ENCODE assay signal across 15 cellular contexts in genomic region chr3:187719628-187720336, GRCh38. TPM values are rescaled to one million over a fixed set of nuclear protein-coding genes. Genes with fewer than 3 reads are reported as not detected.
DNase-seq lines count a peak whose midpoint lies in the region; FAIRE-seq and TF ChIP-seq lines count a peak whose summit lies in the region.
"Had no signal": no experiment of that assay in that cellular context is flagged by ENCODE, and none has a peak within 500 bp of the region (broad histone marks: within the 10 kb centered on the region; RNA-seq: fewer than 3 reads in every experiment).

No MANE protein-coding gene starts in this region.

- H3K79me1 ChIP-seq in H1 (ENCODE audit: low read depth, low read length) = no peaks in the 10 kb centered on the region

- H3K27ac ChIP-seq in breast epithelium (peak overlapping the region; percentile 15 to 26), mammary epithelial cell (ENCODE audit: insufficient read depth, low read depth, low read length) (no peak overlapping the region), H1 (ENCODE audit: low read depth, low read length) (no peak overlapping the region), substantia nigra (ENCODE audit: low read depth, low read length, poor library complexity, severe bottlenecking) (no peak overlapping the region)
- H3K27ac ChIP-seq: prostate gland had no signal

- H3K79me2 ChIP-seq in mammary epithelial cell (ENCODE audit: insufficient read depth, low read length) (no peaks in the 10 kb centered on the region), H1 (ENCODE audit: control insufficient read depth in 1 of 2, insufficient read depth in 2 of 2, low read length in 2 of 2) (no peaks in the 10 kb centered on the region)

- H3K9ac ChIP-seq in mammary epithelial cell (ENCODE audit: insufficient read depth, low read length) (no peak overlapping the region), H1 (replicated peaks in 1 of 4; ENCODE audit: extremely low read depth in 1 of 4, low read depth in 3 of 4, low read length in 3 of 4) (no peak overlapping the region)

- H4K20me1 ChIP-seq in mammary epithelial cell (ENCODE audit: insufficient read depth, low read length) = no peaks in the 10 kb centered on the region
- H4K20me1 ChIP-seq in H1 (replicated peaks in 1 of 2; ENCODE audit: control insufficient read depth in 1 of 2, insufficient read depth in 2 of 2, low read length in 2 of 2) = no peaks in the 10 kb centered on the region

- H2BK120ac ChIP-seq in H1 (replicated peaks; ENCODE audit: low read depth, low read length) = no peak overlapping the region

- POLR2A ChIA-PET in H1 (lab: Charles Lee; ENCODE audit: partially characterized antibody) = no interaction called here

- no peaks in the 10 kb centered on the region for H3K9me3 ChIP-seq in breast epithelium
- no peaks in the 10 kb centered on the region for H3K9me3 ChIP-seq in mammary epithelial cell (replicated peaks; ENCODE audit: insufficient read depth, low read length)
- no peaks in the 10 kb centered on the region for H3K9me3 ChIP-seq in H1 (ENCODE audit: insufficient read depth in 2 of 2, low read depth in 1 of 2, low read length in 1 of 2)
- H3K9me3 ChIP-seq: prostate gland, upper lobe of left lung had no signal

- H3K14ac ChIP-seq in H1 (ENCODE audit: insufficient read length) = no peak overlapping the region

- no peak overlapping the region for H3K56ac ChIP-seq in H1 (replicated peaks; ENCODE audit: insufficient read length, low read depth, low read length)

- H3K4me3 ChIP-seq in breast epithelium (no peak overlapping the region), mammary epithelial cell (replicated peaks in 1 of 3; ENCODE audit: insufficient read depth in 1 of 3, low read depth in 2 of 3, low read length in 3 of 3) (no peak overlapping the region), H1 (ENCODE audit: extremely low read depth in 1 of 4, insufficient read depth in 2 of 4, low read depth in 3 of 4, low read length in 4 of 4) (no peak overlapping the region)
- H3K4me3 ChIP-seq: prostate gland, upper lobe of left lung had no signal

- no peak for TF ChIP-seq EP300 in H1 (IDR thresholded peaks at IDR 0.05; ENCODE audit: borderline replicate concordance in 1 of 2, low read depth in 2 of 2, low read length in 2 of 2)

- no peaks in the 10 kb centered on the region for H3K23me2 ChIP-seq in H1 (ENCODE audit: low read depth, low read length)

- no peak for DNase-seq in breast epithelium (ENCODE audit: low spot score in 2 of 2)
- no peak for DNase-seq in mammary epithelial cell
- no peak for DNase-seq in H1 (ENCODE audit: low read depth in 1 of 2, low spot score in 2 of 2)
- peak; percentile 73 for DNase-seq in midbrain (lab: John Stamatoyannopoulos, UW)
- peak in 34 of 49 donors; percentile 14 to 81 (median 53) for DNase-seq in substantia nigra (lab: John Stamatoyannopoulos, UW)
- no peak for DNase-seq in H4 (ENCODE audit: low spot score)
- no peak for DNase-seq in NCI-H1048 (lab: John Stamatoyannopoulos, UW)
- DNase-seq in kidney glomerular epithelial cell (lab: John Stamatoyannopoulos, UW) = no peak
- DNase-seq: activated CD8-positive, alpha-beta T cell treated with anti-CD3 and anti-CD28 coated beads for 36 hours; cortex of kidney; NCI-H1436; T-helper 9 cell; upper lobe of left lung had no signal

- H3K27me3 ChIP-seq in breast epithelium = no peaks in the 10 kb centered on the region
- no peaks in the 10 kb centered on the region for H3K27me3 ChIP-seq in mammary epithelial cell (ENCODE audit: insufficient read depth, low read length)
- H3K27me3 ChIP-seq in H1 (replicated peaks in 1 of 4; ENCODE audit: control insufficient read depth in 3 of 4, extremely low read depth in 1 of 4, insufficient read depth in 3 of 4, low read length in 3 of 4) = no peaks in the 10 kb centered on the region
- H3K27me3 ChIP-seq: upper lobe of left lung had no signal

- 29% methylated on average over 6 of the region's 6 CpGs for WGBS in mammary epithelial cell (ENCODE audit: low coverage, missing lambda C conversion rate)
- 60% methylated on average over 6 of the region's 6 CpGs; no CpG with 5 or more reads in 1 of the 2 experiments for WGBS in H1 (ENCODE audit: extremely low coverage in 1 of 2, insufficient coverage in 1 of 2, insufficient read length in 1 of 2, insufficient replicate concordance in 2 of 2, low coverage in 1 of 2, low lambda C conversion rate in 2 of 2, missing lambda C conversion rate in 1 of 2), 2 experiments

- peak overlapping the region; percentile 54 for H3K18ac ChIP-seq in H1 (ENCODE audit: extremely low read depth, low read length)

- peak overlapping the region; percentile 10 for H4K5ac ChIP-seq in H1 (ENCODE audit: insufficient read length, low read depth, low read length)

- no peak overlapping the region for H2AFZ ChIP-seq in mammary epithelial cell (ENCODE audit: low read depth, low read length)
- no peak overlapping the region for H2AFZ ChIP-seq in H1 (ENCODE audit: low read length)

- H3K36me3 ChIP-seq in breast epithelium (peaks cover 15% of the 10 kb centered on the region), mammary epithelial cell (ENCODE audit: insufficient read depth, low read length) (peaks cover 10% of the 10 kb centered on the region), H1 (ENCODE audit: control insufficient read depth in 2 of 4, insufficient read depth in 4 of 4, low read length in 3 of 4) (peaks cover 0 to 25% (median 3%) of the 10 kb centered on the region in 4 experiments; a peak in 5 of 8 replicates)

- CTCF ChIA-PET in mammary epithelial cell (lab: Charles Lee; ENCODE audit: low non-redundant PET) = no interaction called here
- CTCF ChIA-PET in H1 (lab: Charles Lee; ENCODE audit: partially characterized antibody) = interaction anchor here (0.6 to 23.0 kb wide), 17 partner anchors 9 to 1236 kb away, joined by 3 to 280 read pairs (median 4); partner anchors contain the start of genes BCL6 and RTP2

- H3K23ac ChIP-seq in H1 (ENCODE audit: insufficient read length) = no peak overlapping the region

- no peak for TF ChIP-seq RAD21 in H1 (IDR thresholded peaks at IDR 0.05 in 1 of 2, conservative IDR thresholded peaks at IDR 0.05 in 1 of 2; ENCODE audit: low read depth in 2 of 2, low read length in 2 of 2)

- no peak overlapping the region for H3K4ac ChIP-seq in H1 (replicated peaks; ENCODE audit: insufficient read length, low read depth, low read length)

- no peak for TF ChIP-seq POLR2A in breast epithelium (IDR thresholded peaks at IDR 0.05)
- TF ChIP-seq POLR2A in H1 (IDR thresholded peaks at IDR 0.05; ENCODE audit: control extremely low read depth in 1 of 2, low read depth in 2 of 2, low read length in 2 of 2) = no peak

- H2BK20ac ChIP-seq in H1 (ENCODE audit: low read length) = 0 out of 2 replicates have a peak overlapping the region, but pooled peaks have one; percentile 80

- FAIRE-seq in H1 (lab: Jason Lieb, UNC) = no peak

- H4K8ac ChIP-seq in H1 (ENCODE audit: extremely low read depth, insufficient read depth, low read length) = no peak overlapping the region

- in situ Hi-C loops in mammary epithelial cell (cut with MboI; ENCODE audit: low sequenced_read_pairs in 2 of 2) = no loop called here

- BruUV-seq in mammary epithelial cell (replicated peaks; lab: Mats Ljungman, UMichigan) = no TSS peak

- peak overlapping the region; percentile 86; the same call in 1 of the 2 replicates for H2BK5ac ChIP-seq in H1 (ENCODE audit: low read depth, low read length)

- H3K4me1 ChIP-seq in breast epithelium (no peaks in the 10 kb centered on the region), mammary epithelial cell (ENCODE audit: insufficient read depth, low read length) (no peaks in the 10 kb centered on the region), H1 (replicated peaks in 1 of 4; ENCODE audit: control insufficient read depth in 3 of 4, insufficient read depth in 4 of 4, low read length in 3 of 4) (peaks cover 0 to 13% (median 4%) of the 10 kb centered on the region in 4 experiments; a peak in 6 of 7 replicates)
- H3K4me1 ChIP-seq: prostate gland, upper lobe of left lung had no signal

- intact Hi-C loops in breast epithelium (cut with DNase I; ENCODE audit: low total_unique reads) (no loop called here), mammary epithelial cell (cut with micrococcal nuclease) (loop anchor here (10.0 kb wide), 1 partner anchor 1105 kb away; the partner anchor contains the start of gene AHSG)

- peak overlapping the region; percentile 22 for H4K91ac ChIP-seq in H1 (replicated peaks; ENCODE audit: insufficient read length, low read length)

- peak overlapping the region; percentile 65 for H2BK15ac ChIP-seq in H1 (ENCODE audit: low read length)

- dilution Hi-C loops in mammary epithelial cell (cut with HindIII; ENCODE audit: low sequenced_read_pairs) = no loop called here

- H3K4me2 ChIP-seq in mammary epithelial cell (ENCODE audit: insufficient read depth, low read depth, low read length) = no peak overlapping the region
- H3K4me2 ChIP-seq in H1 (ENCODE audit: insufficient read depth in 1 of 2, low read depth in 2 of 2, low read length in 2 of 2) = no peak overlapping the region; a peak in 1 of 4 replicates

- no peak overlapping the region for H2BK12ac ChIP-seq in H1 (ENCODE audit: low read depth, low read length)

- H2AK5ac ChIP-seq in H1 (ENCODE audit: low read depth, low read length) = no peak overlapping the region

- no peak for TF ChIP-seq CTCF in breast epithelium (IDR thresholded peaks at IDR 0.05)
- no peak for TF ChIP-seq CTCF in mammary epithelial cell (conservative IDR thresholded peaks at IDR 0.05 in 1 of 2, IDR thresholded peaks at IDR 0.05 in 1 of 2; ENCODE audit: extremely low read depth in 1 of 2, insufficient read depth in 1 of 2, low read depth in 1 of 2, low read length in 2 of 2)
- no peak for TF ChIP-seq CTCF in H1 (IDR thresholded peaks at IDR 0.05; ENCODE audit: control extremely low read depth in 1 of 3, insufficient read depth in 1 of 3, low read depth in 1 of 3, low read length in 3 of 3)

RNA-seq across cellular contexts. Expression of gene RTP2, which starts 17.4 kb away (rescaled TPM):
- total RNA-seq in breast epithelium (not detected), mammary epithelial cell (not detected)
- polyA plus RNA-seq in mammary epithelial cell (not detected), H1 (2011; rRNA removed) (not detected in 2 replicates)
- polyA minus RNA-seq in mammary epithelial cell = not detected
- total RNA-seq in H1 (2021; fragmentation: NEBNext Ultra II Directional; extraction: Animal tissue kit (Norgen Biotek cat#: 25700)) = not detected in 2 replicates
- not detected for polyA plus RNA-seq in H1 (2011; cell fraction: cytosol; rRNA removed)
- not detected for polyA plus RNA-seq in H1 (2011; cell fraction: nucleus; rRNA removed)
- polyA plus RNA-seq in H1 (2012, experiment 1 of 2) = not detected in 4 replicates
- polyA plus RNA-seq in H1 (2012, experiment 2 of 2) = not detected
- not detected for polyA plus RNA-seq in H1 (2013, experiment 1 of 2)
- not detected for polyA plus RNA-seq in H1 (2013, experiment 2 of 2)
- not detected in 2 replicates for polyA minus RNA-seq in H1 (2011; rRNA and poly(A)+ RNA removed)
- not detected for polyA minus RNA-seq in H1 (2011; cell fraction: cytosol; rRNA and poly(A)+ RNA removed)
- not detected for polyA minus RNA-seq in H1 (2011; cell fraction: nucleus; rRNA and poly(A)+ RNA removed)
- not detected in 2 replicates for total RNA-seq in H4 (2014; rRNA removed; shearing (Covaris generic))
- total RNA-seq: activated CD8-positive, alpha-beta T cell treated with anti-CD3 and anti-CD28 coated beads for 36 hours; lower leg skin; prostate gland; upper lobe of left lung had no signal

RNA-seq across cellular contexts. Expression of gene BCL6, which starts 25.5 kb away (rescaled TPM):
- total RNA-seq in breast epithelium = 100 to 1,000 TPM; 281 to 346 (median 283) TPM
- 10 to 100 TPM; 14.0 to 26.8 TPM for total RNA-seq in mammary epithelial cell
- 3.9 TPM for polyA plus RNA-seq in mammary epithelial cell
- 8.4 TPM for polyA minus RNA-seq in mammary epithelial cell
- total RNA-seq in H1 (2021; fragmentation: NEBNext Ultra II Directional; extraction: Animal tissue kit (Norgen Biotek cat#: 25700)) = 8.7 and 10.4 TPM in 2 replicates
- 5.7 and 9.4 TPM in 2 replicates for polyA plus RNA-seq in H1 (2011; rRNA removed)
- polyA plus RNA-seq in H1 (2011; cell fraction: cytosol; rRNA removed) = 8.0 TPM
- 29.9 TPM for polyA plus RNA-seq in H1 (2011; cell fraction: nucleus; rRNA removed)
- polyA plus RNA-seq in H1 (2012, experiment 1 of 2) = 11.7 to 15.2 TPM (median 14.1 TPM) in 4 replicates
- 2.8 TPM for polyA plus RNA-seq in H1 (2012, experiment 2 of 2)
- 4.0 TPM for polyA plus RNA-seq in H1 (2013, experiment 1 of 2)
- polyA plus RNA-seq in H1 (2013, experiment 2 of 2) = 3.6 TPM
- polyA minus RNA-seq in H1 (2011; rRNA and poly(A)+ RNA removed) = 5.8 and 12.6 TPM in 2 replicates
- 7.0 TPM for polyA minus RNA-seq in H1 (2011; cell fraction: cytosol; rRNA and poly(A)+ RNA removed)
- polyA minus RNA-seq in H1 (2011; cell fraction: nucleus; rRNA and poly(A)+ RNA removed) = 10.8 TPM
- 5.8 and 9.0 TPM in 2 replicates for total RNA-seq in H4 (2014; rRNA removed; shearing (Covaris generic))

RNA-seq across cellular contexts. Expression of gene SST, which starts 49.6 kb away (rescaled TPM):
- total RNA-seq in breast epithelium (not detected), mammary epithelial cell (not detected)
- polyA plus RNA-seq in mammary epithelial cell (not detected), H1 (2011; rRNA removed) (0.50 and 0.74 TPM in 2 replicates)
- not detected for polyA minus RNA-seq in mammary epithelial cell
- 1.3 TPM in 1 of 2 replicates, not detected in the other for total RNA-seq in H1 (2021; fragmentation: NEBNext Ultra II Directional; extraction: Animal tissue kit (Norgen Biotek cat#: 25700))
- 0.34 TPM for polyA plus RNA-seq in H1 (2011; cell fraction: cytosol; rRNA removed)
- polyA plus RNA-seq in H1 (2011; cell fraction: nucleus; rRNA removed) = not detected
- polyA plus RNA-seq in H1 (2012, experiment 1 of 2) = 0.46 to 0.53 TPM in 2 of 4 replicates, not detected in the others
- not detected for polyA plus RNA-seq in H1 (2012, experiment 2 of 2)
- polyA plus RNA-seq in H1 (2013, experiment 1 of 2) = 2.3 TPM
- 2.9 TPM for polyA plus RNA-seq in H1 (2013, experiment 2 of 2)
- polyA minus RNA-seq in H1 (2011; rRNA and poly(A)+ RNA removed) = not detected in 2 replicates
- not detected for polyA minus RNA-seq in H1 (2011; cell fraction: cytosol; rRNA and poly(A)+ RNA removed)
- polyA minus RNA-seq in H1 (2011; cell fraction: nucleus; rRNA and poly(A)+ RNA removed) = not detected
- not detected in 2 replicates for total RNA-seq in H4 (2014; rRNA removed; shearing (Covaris generic))
- total RNA-seq: activated CD8-positive, alpha-beta T cell treated with anti-CD3 and anti-CD28 coated beads for 36 hours; lower leg skin; prostate gland; upper lobe of left lung had no signal

Comparison
In these comparisons a context has a peak if more than half of its experiments do, and no peak if none do; other contexts are left out.
1. H3K27ac ChIP-seq: peak in breast epithelium (2 of 2); none in mammary epithelial cell (single experiment), H1 (single experiment) and substantia nigra (single experiment).
2. RNA of gene BCL6, which starts 25.5 kb away (total RNA-seq): 281 to 346 TPM in breast epithelium; 14.0 to 26.8 TPM in mammary epithelial cell, 8.7 to 10.4 TPM in H1 and 5.8 to 9.0 TPM in H4; every median in the first group is over 10 times any median in the second.
3. DNase-seq: peak in midbrain (single experiment) and substantia nigra (34 of 49); none in breast epithelium (0 of 2), mammary epithelial cell (single experiment), H1 (0 of 2), H4 (single experiment), NCI-H1048 (single experiment) and kidney glomerular epithelial cell (single experiment).